In genomic region chr16:81692571-81692970, GRCh38 we compare ENCODE assay signal across 1 cellular context.
TF ChIP-seq lines count a peak whose summit lies in the region.

No MANE protein-coding gene starts in this region.

TF ChIP-seq in endothelial cell of umbilical vein, 7 proteins besides CTCF, POLR2A, EP300 and RAD21 (continued from another document):
- no peak for TF ChIP-seq GATA2 (IDR thresholded peaks at IDR 0.05; ENCODE audit: insufficient read depth, insufficient read length, low read depth, low read length)
- no peak for TF ChIP-seq FOS (IDR thresholded peaks at IDR 0.05; ENCODE audit: borderline replicate concordance, insufficient read depth, low read length)
